8 cellular contexts compared by ENCODE assay signal in genomic region chr13:96994030-96994848, GRCh38.
DNase-seq lines count a peak whose midpoint lies in the region; ATAC-seq and TF ChIP-seq lines count a peak whose summit lies in the region.

OXGR1 (minus strand) TSS chr13:96994476; CDS start chr13:96987759, 6,717 bp downstream.

- H3K4me1 ChIP-seq in tibial artery = peaks cover 0 to 17% (median 10%) of the 10 kb centered on the region in 4 donors

- ATAC-seq in HG03520 (IDR thresholded peaks at IDR 0.05; ENCODE audit: unreplicated experiment) = no peak

- no peaks in the 10 kb centered on the region for H3K36me3 ChIP-seq in tibial artery

- TF ChIP-seq CTCF in coronary artery (IDR thresholded peaks at IDR 0.05) = no peak
- no peak for TF ChIP-seq CTCF in tibial artery (IDR thresholded peaks at IDR 0.05)

- H3K27ac ChIP-seq in coronary artery = no peak within 1 kb of the TSS
- H3K27ac ChIP-seq in tibial artery = no peak within 1 kb of the TSS

- DNase-seq in DMS53 (lab: John Stamatoyannopoulos, UW) = peak; percentile 30
- no peak for DNase-seq in DMS53 treated with DMSO at 0.1 percent for 48 hours (lab: John Stamatoyannopoulos, UW; ENCODE audit: unreplicated experiment)
- no peak for DNase-seq in coronary artery (ENCODE audit: low spot score)
- DNase-seq in medulla oblongata (ENCODE audit: extremely low spot score) = peak; percentile 35
- no peak for DNase-seq in tibial artery
- no peak for DNase-seq in NCI-H1694 treated with DMSO at 0.1 percent for 48 hours (lab: John Stamatoyannopoulos, UW)
- no peak for DNase-seq in KG1 (lab: John Stamatoyannopoulos, UW)

- H3K4me3 ChIP-seq in coronary artery (peak within 1 kb of the TSS; percentile 78), tibial artery (peak within 1 kb of the TSS; percentile 38 to 53)

- intact Hi-C loops in tibial artery (cut with DNase I; ENCODE audit: low total_unique reads) = no loop called here

- no peaks in the 10 kb centered on the region for H3K9me3 ChIP-seq in tibial artery

- H3K27me3 ChIP-seq in tibial artery = peaks cover 0 to 22% of the 10 kb centered on the region in 2 donors

Comparison
In these comparisons a context has a peak if more than half of its experiments do, and no peak if none do; other contexts are left out.
1. DNase-seq: peak in DMS53 (single experiment) and medulla oblongata (single experiment); none in DMS53 treated with DMSO at 0.1 percent for 48 hours (single experiment), coronary artery (single experiment), tibial artery (0 of 2), NCI-H1694 treated with DMSO at 0.1 percent for 48 hours (single experiment) and KG1 (single experiment).